ENCODE assay signal across 9 cellular contexts in genomic region chr1:184035719-184036516, GRCh38. TPM values are rescaled to one million over a fixed set of nuclear protein-coding genes. Genes with fewer than 3 reads are reported as not detected.
DNase-seq lines count a peak whose midpoint lies in the region; ATAC-seq, FAIRE-seq and TF ChIP-seq lines count a peak whose summit lies in the region.
"Had no signal": no experiment of that assay in that cellular context is flagged by ENCODE, and none has a peak within 500 bp of the region (broad histone marks: within the 10 kb centered on the region; RNA-seq: fewer than 3 reads in every experiment).

No MANE protein-coding gene starts in this region.

- 35 to 40% methylated on average over 30 to 31 of the region's 31 CpGs for WGBS in GM23248 (ENCODE audit: low coverage in 1 of 2, low lambda C conversion rate in 2 of 2, missing lambda C conversion rate in 2 of 2), 2 experiments

- no peaks in the 10 kb centered on the region for H3K79me2 ChIP-seq in GM23248 (ENCODE audit: insufficient read depth)

- H3F3A ChIP-seq in GM23248 (ENCODE audit: insufficient read depth): peaks cover 29% of the 10 kb centered on the region

- no peaks in the 10 kb centered on the region for H3K36me3 ChIP-seq in GM23248 (ENCODE audit: low read depth)

- H3K27ac ChIP-seq in GM23248: no peak overlapping the region

- H3K9me2 ChIP-seq in GM23248 (ENCODE audit: insufficient read depth): no peaks in the 10 kb centered on the region

- H3K4me3 ChIP-seq in GM23248: peak overlapping the region; percentile 82
- peak overlapping the region; percentile 62 for H3K4me3 ChIP-seq in retinal pigment epithelial cell (ENCODE audit: low read length)

- H4K20me1 ChIP-seq in GM23248 (ENCODE audit: insufficient read depth): no peaks in the 10 kb centered on the region

- no peak for TF ChIP-seq CTCF in retinal pigment epithelial cell (conservative IDR thresholded peaks at IDR 0.05; ENCODE audit: low read depth, low read length)

- in situ Hi-C loops in GM23248 (cut with MboI): no loop called here

- peaks cover 14% of the 10 kb centered on the region for H3K4me1 ChIP-seq in GM23248 (ENCODE audit: insufficient read depth)

- peak overlapping the region; percentile 90 for H3K4me2 ChIP-seq in GM23248 (ENCODE audit: unreplicated experiment)

- H3K9me3 ChIP-seq in GM23248 (ENCODE audit: low read depth): no peaks in the 10 kb centered on the region

- ATAC-seq in left cardiac atrium: no peak
- no peak for ATAC-seq in HG02938 (IDR thresholded peaks at IDR 0.05; ENCODE audit: unreplicated experiment)
- ATAC-seq in GM21360 (IDR thresholded peaks at IDR 0.05; ENCODE audit: unreplicated experiment): no peak

- intact Hi-C loops in left cardiac atrium (cut with DNase I): no loop called here

- no peaks in the 10 kb centered on the region for H3K27me3 ChIP-seq in GM23248 (replicated peaks; ENCODE audit: insufficient read depth)

- FAIRE-seq in TTC549 (lab: Jason Lieb, UNC): peak; percentile 71
- FAIRE-seq: islet of Langerhans had no signal

- peak; percentile 28 for DNase-seq in GM23248
- DNase-seq in left cardiac atrium: peak; percentile 62
- DNase-seq in retinal pigment epithelial cell (ENCODE audit: low read depth): no peak
- DNase-seq in GM03348 (ENCODE audit: low spot score): no peak
- DNase-seq in islet precursor cell: no peak

- peak overlapping the region; percentile 84 for H2AFZ ChIP-seq in GM23248

- peak overlapping the region; percentile 50; the same call in 1 of the 2 replicates for H3K9ac ChIP-seq in GM23248

RNA-seq across cellular contexts. Expression of gene COLGALT2, which starts 1.6 kb away (rescaled TPM):
- 1.4 and 2.7 TPM in 2 replicates for total RNA-seq in GM23248 (2014; rRNA removed; shearing (Covaris generic))
- polyA plus RNA-seq in GM23248 (2016; fragmentation: Nextera tagmentation; extraction: Ambion mirVana): 0.91 and 0.94 TPM in 2 replicates
- total RNA-seq in left cardiac atrium: 1 to 10 TPM; 3.8 to 4.9 TPM

RNA-seq across cellular contexts. Expression of gene TSEN15, which starts 15.6 kb away (rescaled TPM):
- 52.0 and 65.3 TPM in 2 replicates for total RNA-seq in GM23248 (2014; rRNA removed; shearing (Covaris generic))
- 81.9 and 83.5 TPM in 2 replicates for polyA plus RNA-seq in GM23248 (2016; fragmentation: Nextera tagmentation; extraction: Ambion mirVana)
- 10 to 100 TPM; 20.2 to 23.6 TPM for total RNA-seq in left cardiac atrium

Comparison
In these comparisons a context has a peak if more than half of its experiments do, and no peak if none do; other contexts are left out.
1. DNase-seq: peak in GM23248 (single experiment) and left cardiac atrium (single experiment); none in retinal pigment epithelial cell (single experiment), GM03348 (single experiment) and islet precursor cell (single experiment).